In the genomic region with DNA sequence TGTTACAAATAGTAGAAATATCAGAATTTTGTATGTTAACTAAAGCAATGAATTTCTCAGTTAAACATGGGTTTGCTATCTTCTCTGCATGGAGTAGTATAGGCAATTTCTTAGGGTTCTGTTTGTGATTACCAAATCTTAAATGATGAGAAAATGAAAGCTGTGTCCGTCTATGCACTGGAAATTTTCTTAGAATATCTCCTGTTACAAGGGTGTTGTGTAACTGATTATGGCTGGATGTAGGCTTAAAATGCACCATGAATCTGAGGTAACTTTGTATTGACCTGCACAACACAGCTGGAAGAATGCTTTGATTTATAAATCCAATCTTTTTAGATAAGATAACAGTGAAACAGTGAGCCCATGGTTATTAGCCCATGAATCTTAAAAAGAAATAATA, we compare ENCODE assay signal across 26 cellular contexts.
"Had no signal": no experiment of that assay in that cellular context is flagged by ENCODE, and none has a peak within 500 bp of the region (broad histone marks: within the 10 kb centered on the region; RNA-seq: fewer than 3 reads in every experiment).

No MANE protein-coding gene starts in this region.

- H3K27ac Mint-ChIP-seq: natural killer cell; stimulated activated memory B cell treated with anti-CD40 and anti-IgM and Interleukin-4, amounts not matched to agents 10 μg/mL and 1 μg/mL and 100 μg/mL, for 72 hours; type B pancreatic cell had no signal

- H3K9me3 Mint-ChIP-seq: central memory CD8-positive, alpha-beta T cell; immature natural killer cell; natural killer cell; neural crest cell; stimulated activated memory B cell treated with anti-CD40 and anti-IgM and Interleukin-4, amounts not matched to agents 10 μg/mL and 1 μg/mL and 100 μg/mL, for 72 hours; type B pancreatic cell had no signal

- DNase-seq: dermis blood vessel endothelial cell; effector memory CD4-positive, alpha-beta T cell; esophagus squamous epithelium; hypothalamus; immature natural killer cell; left ventricle myocardium superior; lower lobe of right lung; natural killer cell; pancreas; right cardiac atrium; sigmoid colon; stimulated activated CD4-positive, alpha-beta T cell treated with anti-CD3 and anti-CD28 coated beads, Interleukin-2, amount 100 ng/mL, for 24 hours; stimulated activated CD4-positive, alpha-beta T cell treated with anti-CD3 and anti-CD28 coated beads, Interleukin-4, amount 100 ng/mL, for 24 hours; stimulated activated naive CD8-positive, alpha-beta T cell treated with anti-CD3 and anti-CD28 coated beads, Interleukin-15, Interleukin-2, amounts not matched to agents 100 U/mL and 50 U/mL, for 24 hours; substantia nigra; testis; tibial artery had no signal

- H3K4me1 ChIP-seq: esophagus squamous epithelium, lower lobe of right lung, prostate gland, sigmoid colon, testis had no signal

- ATAC-seq: left ventricle myocardium superior; lower lobe of right lung; natural killer cell; right cardiac atrium; stimulated activated memory B cell treated with anti-CD40 and anti-IgM and Interleukin-4, amounts not matched to agents 10 μg/mL and 1 μg/mL and 100 μg/mL, for 72 hours had no signal

- FAIRE-seq: frontal cortex, keratinocyte, pancreas had no signal

- H3K27me3 ChIP-seq: esophagus squamous epithelium, neutrophil, pancreas, sigmoid colon, testis, tibial artery had no signal

- H3K36me3 Mint-ChIP-seq: natural killer cell had no signal

- H3K36me3 ChIP-seq: prostate gland had no signal

- H3K27me3 Mint-ChIP-seq: central memory CD8-positive, alpha-beta T cell; stimulated activated memory B cell treated with anti-CD40 and anti-IgM and Interleukin-4, amounts not matched to agents 10 μg/mL and 1 μg/mL and 100 μg/mL, for 72 hours; type B pancreatic cell had no signal

- H3K4me3 ChIP-seq: coronary artery, esophagus squamous epithelium, lower lobe of right lung, pancreas, prostate gland, sigmoid colon, testis, tibial artery had no signal

- H3K4me3 Mint-ChIP-seq: central memory CD8-positive, alpha-beta T cell; immature natural killer cell; natural killer cell; neural crest cell; stimulated activated memory B cell treated with anti-CD40 and anti-IgM and Interleukin-4, amounts not matched to agents 10 μg/mL and 1 μg/mL and 100 μg/mL, for 72 hours; type B pancreatic cell had no signal

- H3K9me3 ChIP-seq: esophagus squamous epithelium, lower lobe of right lung, neutrophil, pancreas, prostate gland, sigmoid colon, testis, tibial artery had no signal
